ENCODE assay signal across 6 cellular contexts in genomic region chr19:17841371-17841809, GRCh38. TPM values are rescaled to one million over a fixed set of nuclear protein-coding genes. Genes with fewer than 3 reads are reported as not detected.
DNase-seq lines count a peak whose midpoint lies in the region; ATAC-seq and TF ChIP-seq lines count a peak whose summit lies in the region.
"Had no signal": no experiment of that assay in that cellular context is flagged by ENCODE, and none has a peak within 500 bp of the region (broad histone marks: within the 10 kb centered on the region; RNA-seq: fewer than 3 reads in every experiment).

No MANE protein-coding gene starts in this region.

- H3K4me1 ChIP-seq in left ventricle myocardium inferior (peaks cover 15% of the 10 kb centered on the region), skeletal muscle satellite cell (ENCODE audit: control insufficient read depth, insufficient read depth, low read length) (peaks cover 13% of the 10 kb centered on the region)

- H3K27ac ChIP-seq in left ventricle myocardium inferior (replicated peaks): no peak overlapping the region

- intact Hi-C loops in left ventricle myocardium inferior (cut with micrococcal nuclease): no loop called here

- H3K36me3 Mint-ChIP-seq in activated naive CD8-positive, alpha-beta T cell treated with anti-CD3 and anti-CD28 coated beads, Interleukin-2, amount 50 U/mL, for 24 hours (ENCODE audit: low read depth): peaks cover 55% of the 10 kb centered on the region

- ATAC-seq in SK-N-SH treated with all-trans-retinoic acid at 6 μM for 48 hours: peak; percentile 53
- ATAC-seq in activated naive CD8-positive, alpha-beta T cell treated with anti-CD3 and anti-CD28 coated beads, Interleukin-2, amount 50 U/mL, for 24 hours: no peak

- TF ChIP-seq CTCF in left ventricle myocardium inferior (IDR thresholded peaks at IDR 0.05; ENCODE audit: borderline replicate concordance): no peak

- H3K4me3 ChIP-seq in left ventricle myocardium inferior (peak overlapping the region; percentile 51), skeletal muscle satellite cell (ENCODE audit: low read length) (peak overlapping the region; percentile 9)

- H3K27ac Mint-ChIP-seq in activated naive CD8-positive, alpha-beta T cell treated with anti-CD3 and anti-CD28 coated beads, Interleukin-2, amount 50 U/mL, for 24 hours: no peak overlapping the region

- no peaks in the 10 kb centered on the region for H3K27me3 Mint-ChIP-seq in activated naive CD8-positive, alpha-beta T cell treated with anti-CD3 and anti-CD28 coated beads, Interleukin-2, amount 50 U/mL, for 24 hours

- peaks cover 93% of the 10 kb centered on the region for H3K27me3 ChIP-seq in left ventricle myocardium inferior (ENCODE audit: low read depth)
- H3K27me3 ChIP-seq in skeletal muscle satellite cell (ENCODE audit: control insufficient read depth, insufficient read depth, low read length): peaks cover 57% of the 10 kb centered on the region

- H3K9me3 ChIP-seq in left ventricle myocardium inferior (replicated peaks): no peaks in the 10 kb centered on the region
- H3K9me3 ChIP-seq in skeletal muscle satellite cell (replicated peaks; ENCODE audit: low read length): no peaks in the 10 kb centered on the region

- H3K4me1 Mint-ChIP-seq in activated naive CD8-positive, alpha-beta T cell treated with anti-CD3 and anti-CD28 coated beads, Interleukin-2, amount 50 U/mL, for 24 hours: peaks cover 41% of the 10 kb centered on the region

- DNase-seq in left ventricle myocardium inferior: no peak
- DNase-seq in NAMALWA (ENCODE audit: low spot score): no peak
- DNase-seq in activated naive CD8-positive, alpha-beta T cell treated with anti-CD3 and anti-CD28 coated beads, Interleukin-2, amount 50 U/mL, for 24 hours: no peak

- H3K36me3 ChIP-seq in left ventricle myocardium inferior: no peaks in the 10 kb centered on the region
- H3K36me3 ChIP-seq in skeletal muscle satellite cell (ENCODE audit: insufficient read depth, low read length): no peaks in the 10 kb centered on the region

- no peak overlapping the region for H3K4me3 Mint-ChIP-seq in activated naive CD8-positive, alpha-beta T cell treated with anti-CD3 and anti-CD28 coated beads, Interleukin-2, amount 50 U/mL, for 24 hours
- H3K4me3 Mint-ChIP-seq: activated CD8-positive, alpha-beta T cell treated with anti-CD3 and anti-CD28 coated beads, Interleukin-2, amount 10 ng/mL, durations not matched to agents 7 days and 5 days had no signal

- no peaks in the 10 kb centered on the region for H3K9me3 Mint-ChIP-seq in activated naive CD8-positive, alpha-beta T cell treated with anti-CD3 and anti-CD28 coated beads, Interleukin-2, amount 50 U/mL, for 24 hours

- H3K9ac ChIP-seq in skeletal muscle satellite cell (ENCODE audit: low read depth, low read length): no peak overlapping the region

- H3K4me2 ChIP-seq in skeletal muscle satellite cell (ENCODE audit: low read length): peak overlapping the region; percentile 78

TF ChIP-seq in SK-N-SH treated with all-trans-retinoic acid at 6 μM for 48 hours, 23 proteins besides CTCF, POLR2A, EP300 and RAD21:
- TF ChIP-seq ZNF70 (CRISPR knock-in tag; IDR thresholded peaks at IDR 0.05) (0 out of 2 replicates have a peak, but pooled peaks have one; percentile 36), POU6F1 (CRISPR knock-in tag; IDR thresholded peaks at IDR 0.05; ENCODE audit: borderline replicate concordance, low read depth) (no peak), ZNF8 (CRISPR knock-in tag; IDR thresholded peaks at IDR 0.05) (no peak)

RNA-seq across cellular contexts. Expression of gene JAK3, which starts 6.4 kb away (rescaled TPM):
- total RNA-seq in left ventricle myocardium inferior: 1.7 TPM
- 1.3 and 2.3 TPM in 2 replicates for total RNA-seq in skeletal muscle satellite cell (2012; rRNA removed)

RNA-seq across cellular contexts. Expression of gene RPL18A, which starts 18.3 kb away (rescaled TPM):
- total RNA-seq in left ventricle myocardium inferior: 767 TPM
- total RNA-seq in skeletal muscle satellite cell (2012; rRNA removed): 1,198 and 1,657 TPM in 2 replicates

RNA-seq across cellular contexts. Expression of gene INSL3, which starts 20.1 kb away (rescaled TPM):
- total RNA-seq in left ventricle myocardium inferior: not detected
- not detected in 2 replicates for total RNA-seq in skeletal muscle satellite cell (2012; rRNA removed)

RNA-seq across cellular contexts. Expression of gene SLC5A5, which starts 30.4 kb away (rescaled TPM):
- total RNA-seq in left ventricle myocardium inferior: not detected
- under 0.01 TPM in 1 of 2 replicates, not detected in the other for total RNA-seq in skeletal muscle satellite cell (2012; rRNA removed)

RNA-seq across cellular contexts. Expression of gene B3GNT3, which starts 46.5 kb away (rescaled TPM):
- total RNA-seq in left ventricle myocardium inferior: not detected
- not detected in 2 replicates for total RNA-seq in skeletal muscle satellite cell (2012; rRNA removed)
